In the genomic region with DNA sequence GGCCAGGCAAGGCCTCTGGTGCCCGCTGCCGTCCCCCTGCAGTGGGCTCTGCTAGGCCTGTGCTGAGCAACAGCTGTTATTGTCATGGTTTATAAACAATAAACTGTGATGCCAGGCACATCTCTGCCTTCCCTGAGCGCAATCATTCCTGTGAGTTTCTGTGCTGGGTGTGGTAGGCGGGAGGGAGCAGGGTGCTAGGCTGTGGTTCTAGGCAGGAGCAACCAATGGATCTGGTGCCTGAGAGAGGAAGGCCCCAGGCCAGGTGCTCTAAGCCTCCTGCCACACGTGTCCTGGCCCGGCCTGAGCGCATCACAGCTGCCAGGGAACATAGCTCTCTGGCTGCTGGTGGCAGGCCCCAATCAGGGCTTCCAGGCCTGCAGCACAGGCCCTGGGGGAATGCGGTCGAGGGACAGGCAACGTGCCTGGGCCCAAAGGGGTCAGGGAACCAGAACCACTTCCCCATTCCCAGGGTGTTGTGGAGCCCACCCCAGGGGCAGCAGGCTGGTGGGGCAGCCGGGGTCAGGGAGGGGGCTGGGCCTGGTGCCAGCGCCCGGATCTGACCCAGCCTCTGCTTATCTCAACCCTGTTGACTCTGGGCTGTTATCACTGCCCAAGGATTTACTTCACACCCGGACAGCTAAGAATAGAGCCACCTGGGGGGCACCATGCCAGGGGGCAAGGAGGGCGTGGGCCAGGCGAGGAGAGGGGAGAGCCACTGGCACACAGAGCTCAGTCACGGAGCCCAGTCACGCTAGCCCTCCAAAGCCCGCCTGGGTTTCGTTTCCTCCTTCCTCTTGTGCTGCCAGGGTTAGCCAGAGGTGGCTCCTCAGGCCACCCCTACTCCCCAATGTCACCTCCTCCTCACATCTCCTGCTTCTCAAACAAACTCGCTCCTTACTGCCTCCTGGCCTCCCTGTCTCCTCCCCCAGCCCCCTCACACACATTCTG, we compare ENCODE assay signal across 8 cellular contexts. TPM values are rescaled to one million over a fixed set of nuclear protein-coding genes. Genes with fewer than 3 reads are reported as not detected.
A peak's percentile ranks its signal among the peaks of the same experiment; 100 is the strongest.
DNase-seq lines count a peak whose midpoint lies in the region; ATAC-seq, FAIRE-seq and TF ChIP-seq lines count a peak whose summit lies in the region.

No MANE protein-coding gene starts in this region.

- H3K27me3 ChIP-seq in BE2C (no peaks in the 10 kb centered on the region), neuronal stem cell (ENCODE audit: control insufficient read depth in 3 of 3, insufficient read depth in 3 of 3, low read depth in 1 of 3, low read length in 3 of 3) (no peaks in the 10 kb centered on the region)

- no peak overlapping the region for H2BK120ac ChIP-seq in neuronal stem cell (ENCODE audit: low read depth, low read length)

- ATAC-seq in GM19025 (IDR thresholded peaks at IDR 0.05; ENCODE audit: low read depth, unreplicated experiment) (peak; percentile 85), HG03280 (IDR thresholded peaks at IDR 0.05; ENCODE audit: unreplicated experiment) (peak; percentile 66), GM19395 (IDR thresholded peaks at IDR 0.05; ENCODE audit: unreplicated experiment) (no peak)
- no peak for ATAC-seq in activated CD8-positive, alpha-beta T cell treated with anti-CD3 and anti-CD28 coated beads, Interleukin-2, amount 10 ng/mL, durations not matched to agents 7 days and 5 days

- CTCF ChIA-PET in activated CD8-positive, alpha-beta T cell treated with anti-CD3 and anti-CD28 coated beads, Interleukin-2, amount 10 ng/mL, durations not matched to agents 7 days and 5 days (lab: Charles Lee): interaction anchor here (1.7 to 2.4 kb wide), 2 partner anchors 9 to 12 kb away, joined by 11 read pairs; a partner anchor contains a TSS
- CTCF ChIA-PET in activated CD4-positive, alpha-beta memory T cell treated with anti-CD3 and anti-CD28 coated beads for 36 hours (lab: Charles Lee): interaction anchor here (1.0 to 3.0 kb wide), 6 partner anchors 8 to 94 kb away, joined by 3 to 15 read pairs (median 4); a partner anchor contains a TSS

- H4K91ac ChIP-seq in neuronal stem cell (ENCODE audit: low read depth, low read length, poor library complexity): no peak overlapping the region

- intact Hi-C loops in activated CD4-positive, alpha-beta memory T cell treated with anti-CD3 and anti-CD28 coated beads for 36 hours (cut with micrococcal nuclease): no loop called here

- no peak overlapping the region for H3K27ac ChIP-seq in neuronal stem cell (replicated peaks; ENCODE audit: low read length)

- no peak for TF ChIP-seq CTCF in BE2C (IDR thresholded peaks at IDR 0.05; ENCODE audit: low read depth, low read length)

- DNase-seq in BE2C (peak; percentile 74), neuronal stem cell (ENCODE audit: low spot score) (no peak), urothelium cell line (ENCODE audit: low spot score) (no peak)
- no peak for DNase-seq in activated CD8-positive, alpha-beta T cell treated with anti-CD3 and anti-CD28 coated beads, Interleukin-2, amount 10 ng/mL, durations not matched to agents 7 days and 5 days
- no peak for DNase-seq in activated CD4-positive, alpha-beta memory T cell treated with anti-CD3 and anti-CD28 coated beads for 36 hours

- peak overlapping the region; percentile 38 for H3K14ac ChIP-seq in neuronal stem cell (ENCODE audit: low read length)

- peaks cover 11% of the 10 kb centered on the region for H3K4me1 Mint-ChIP-seq in activated CD8-positive, alpha-beta T cell treated with anti-CD3 and anti-CD28 coated beads, Interleukin-2, amount 10 ng/mL, durations not matched to agents 7 days and 5 days (ENCODE audit: low read depth)
- H3K4me1 Mint-ChIP-seq in activated CD4-positive, alpha-beta memory T cell treated with anti-CD3 and anti-CD28 coated beads for 36 hours (ENCODE audit: low read depth): peaks cover 3% of the 10 kb centered on the region

- H3K23ac ChIP-seq in neuronal stem cell (ENCODE audit: low read depth, low read length, poor library complexity): peak overlapping the region; percentile 34

- H2AFZ ChIP-seq in neuronal stem cell (ENCODE audit: low read length): no peak overlapping the region

- peak overlapping the region; percentile 58 for H2BK12ac ChIP-seq in neuronal stem cell (ENCODE audit: low read length)

- H3K4me3 Mint-ChIP-seq in activated CD8-positive, alpha-beta T cell treated with anti-CD3 and anti-CD28 coated beads, Interleukin-2, amount 10 ng/mL, durations not matched to agents 7 days and 5 days: no peak overlapping the region
- H3K4me3 Mint-ChIP-seq in activated CD4-positive, alpha-beta memory T cell treated with anti-CD3 and anti-CD28 coated beads for 36 hours: no peak overlapping the region

- no CpG with 5 or more reads among the region's 21 CpGs for WGBS in neuronal stem cell (ENCODE audit: extremely low coverage in 2 of 2, insufficient read length in 2 of 2, insufficient replicate concordance in 1 of 2), 2 donors

- peaks cover 3% of the 10 kb centered on the region for H3K79me1 ChIP-seq in neuronal stem cell (ENCODE audit: low read depth, low read length)

- peaks cover 13% of the 10 kb centered on the region for H3K4me1 ChIP-seq in BE2C
- peaks cover 0 to 2% of the 10 kb centered on the region in 2 donors for H3K4me1 ChIP-seq in neuronal stem cell (ENCODE audit: control insufficient read depth in 2 of 2, insufficient read depth in 1 of 2, low read depth in 1 of 2, low read length in 2 of 2)

- H3K27ac Mint-ChIP-seq in activated CD8-positive, alpha-beta T cell treated with anti-CD3 and anti-CD28 coated beads, Interleukin-2, amount 10 ng/mL, durations not matched to agents 7 days and 5 days: peak overlapping the region; percentile 6
- H3K27ac Mint-ChIP-seq in activated CD4-positive, alpha-beta memory T cell treated with anti-CD3 and anti-CD28 coated beads for 36 hours: no peak overlapping the region

- H3K9me3 ChIP-seq in BE2C: no peaks in the 10 kb centered on the region
- no peaks in the 10 kb centered on the region for H3K9me3 ChIP-seq in neuronal stem cell (replicated peaks in 1 of 2; ENCODE audit: control insufficient read depth in 2 of 2, insufficient read depth in 1 of 2, low read depth in 1 of 2, low read length in 2 of 2)

- no peak overlapping the region for H3K18ac ChIP-seq in neuronal stem cell (ENCODE audit: low read length)

- FAIRE-seq in urothelium cell line (lab: Jason Lieb, UNC): no peak

- H3K9ac ChIP-seq in neuronal stem cell (ENCODE audit: low read depth, low read length, poor library complexity): peak overlapping the region; percentile 81

- no peak overlapping the region for H3K4me3 ChIP-seq in BE2C (ENCODE audit: low read depth, low read length)
- H3K4me3 ChIP-seq in neuronal stem cell (ENCODE audit: low read length in 2 of 2): no peak overlapping the region

- no peak overlapping the region for H2BK15ac ChIP-seq in neuronal stem cell (ENCODE audit: low read length)

- H2AK5ac ChIP-seq in neuronal stem cell (ENCODE audit: low read depth, low read length): peak overlapping the region; percentile 81

- H3K4ac ChIP-seq in neuronal stem cell (ENCODE audit: low read length): no peak overlapping the region

- H3K36me3 Mint-ChIP-seq in activated CD8-positive, alpha-beta T cell treated with anti-CD3 and anti-CD28 coated beads, Interleukin-2, amount 10 ng/mL, durations not matched to agents 7 days and 5 days (ENCODE audit: low read depth): peaks cover 15% of the 10 kb centered on the region
- no peaks in the 10 kb centered on the region for H3K36me3 Mint-ChIP-seq in activated CD4-positive, alpha-beta memory T cell treated with anti-CD3 and anti-CD28 coated beads for 36 hours

- no peak overlapping the region for H3K4me2 ChIP-seq in neuronal stem cell (ENCODE audit: insufficient read depth, low read length, poor library complexity, severe bottlenecking)

- H3K27me3 Mint-ChIP-seq in activated CD8-positive, alpha-beta T cell treated with anti-CD3 and anti-CD28 coated beads, Interleukin-2, amount 10 ng/mL, durations not matched to agents 7 days and 5 days (ENCODE audit: low read depth): no peaks in the 10 kb centered on the region
- H3K27me3 Mint-ChIP-seq in activated CD4-positive, alpha-beta memory T cell treated with anti-CD3 and anti-CD28 coated beads for 36 hours: no peaks in the 10 kb centered on the region

- no peaks in the 10 kb centered on the region for H3K9me3 Mint-ChIP-seq in activated CD8-positive, alpha-beta T cell treated with anti-CD3 and anti-CD28 coated beads, Interleukin-2, amount 10 ng/mL, durations not matched to agents 7 days and 5 days (ENCODE audit: insufficient read depth)
- no peaks in the 10 kb centered on the region for H3K9me3 Mint-ChIP-seq in activated CD4-positive, alpha-beta memory T cell treated with anti-CD3 and anti-CD28 coated beads for 36 hours

- POLR2A ChIA-PET in activated CD8-positive, alpha-beta T cell treated with anti-CD3 and anti-CD28 coated beads, Interleukin-2, amount 10 ng/mL, durations not matched to agents 7 days and 5 days (lab: Charles Lee): interaction anchor here (0.6 to 1.4 kb wide), 3 partner anchors 9 to 1139 kb away, joined by 3 to 7 read pairs (median 3); no protein-coding TSS in a partner anchor
- POLR2A ChIA-PET in activated CD4-positive, alpha-beta memory T cell treated with anti-CD3 and anti-CD28 coated beads for 36 hours (lab: Charles Lee): interaction anchor here (0.6 to 2.9 kb wide), 3 partner anchors 9 to 137 kb away, joined by 3 to 14 read pairs (median 12); a partner anchor contains a TSS

- H3K36me3 ChIP-seq in BE2C: peaks cover 14% of the 10 kb centered on the region
- peaks cover 5 to 14% of the 10 kb centered on the region in 2 donors for H3K36me3 ChIP-seq in neuronal stem cell (replicated peaks in 1 of 2; ENCODE audit: control insufficient read depth in 2 of 2, insufficient read depth in 2 of 2, low read length in 2 of 2)

- no peak overlapping the region for H2BK5ac ChIP-seq in neuronal stem cell (ENCODE audit: low read length)

- no peak overlapping the region for H4K8ac ChIP-seq in neuronal stem cell (ENCODE audit: low read depth, low read length)

RNA-seq across cellular contexts. Expression of a gene that starts 11.5 kb away (rescaled TPM):
- 25.0 TPM for polyA plus RNA-seq in BE2C (2012; ENCODE audit: insufficient read depth, insufficient read length, low read depth)
- 10 to 100 TPM; 14.6 TPM for total RNA-seq in activated CD8-positive, alpha-beta T cell treated with anti-CD3 and anti-CD28 coated beads, Interleukin-2, amount 10 ng/mL, durations not matched to agents 7 days and 5 days
- 7.5 TPM for polyA plus RNA-seq in neuronal stem cell (2013, experiment 1 of 2)
- polyA plus RNA-seq in neuronal stem cell (2013, experiment 2 of 2): 7.4 TPM
- total RNA-seq in activated CD4-positive, alpha-beta memory T cell treated with anti-CD3 and anti-CD28 coated beads for 36 hours: 1 to 10 TPM; 6.3 to 7.1 TPM

RNA-seq across cellular contexts. Expression of a gene that starts 12.0 kb away (rescaled TPM):
- polyA plus RNA-seq in BE2C (2012; ENCODE audit: insufficient read depth, insufficient read length, low read depth): 420 TPM
- 100 to 1,000 TPM; 170 to 190 TPM for total RNA-seq in activated CD8-positive, alpha-beta T cell treated with anti-CD3 and anti-CD28 coated beads, Interleukin-2, amount 10 ng/mL, durations not matched to agents 7 days and 5 days
- polyA plus RNA-seq in neuronal stem cell (2013, experiment 1 of 2): 210 TPM
- 197 TPM for polyA plus RNA-seq in neuronal stem cell (2013, experiment 2 of 2)
- 100 to 1,000 TPM; 138 to 146 TPM for total RNA-seq in activated CD4-positive, alpha-beta memory T cell treated with anti-CD3 and anti-CD28 coated beads for 36 hours

RNA-seq across cellular contexts. Expression of a gene that starts 22.6 kb away (rescaled TPM):
- 47.4 TPM for polyA plus RNA-seq in BE2C (2012; ENCODE audit: insufficient read depth, insufficient read length, low read depth)
- 10 to 100 TPM; 13.4 to 15.0 TPM for total RNA-seq in activated CD8-positive, alpha-beta T cell treated with anti-CD3 and anti-CD28 coated beads, Interleukin-2, amount 10 ng/mL, durations not matched to agents 7 days and 5 days
- 25.0 TPM for polyA plus RNA-seq in neuronal stem cell (2013, experiment 1 of 2)
- 25.1 TPM for polyA plus RNA-seq in neuronal stem cell (2013, experiment 2 of 2)
- total RNA-seq in activated CD4-positive, alpha-beta memory T cell treated with anti-CD3 and anti-CD28 coated beads for 36 hours: 10 to 100 TPM; 15.6 to 17.3 TPM

RNA-seq across cellular contexts. Expression of a gene that starts 23.4 kb away (rescaled TPM):
- 149 TPM for polyA plus RNA-seq in BE2C (2012; ENCODE audit: insufficient read depth, insufficient read length, low read depth)
- 10 to 100 TPM; 43.0 to 46.3 TPM for total RNA-seq in activated CD8-positive, alpha-beta T cell treated with anti-CD3 and anti-CD28 coated beads, Interleukin-2, amount 10 ng/mL, durations not matched to agents 7 days and 5 days
- polyA plus RNA-seq in neuronal stem cell (2013, experiment 1 of 2): 28.8 TPM
- polyA plus RNA-seq in neuronal stem cell (2013, experiment 2 of 2): 29.5 TPM
- total RNA-seq in activated CD4-positive, alpha-beta memory T cell treated with anti-CD3 and anti-CD28 coated beads for 36 hours: 10 to 100 TPM; 45.2 to 47.9 TPM

RNA-seq across cellular contexts. Expression of a gene that starts 44.8 kb away (rescaled TPM):
- 221 TPM for polyA plus RNA-seq in BE2C (2012; ENCODE audit: insufficient read depth, insufficient read length, low read depth)
- total RNA-seq in activated CD8-positive, alpha-beta T cell treated with anti-CD3 and anti-CD28 coated beads, Interleukin-2, amount 10 ng/mL, durations not matched to agents 7 days and 5 days: 10 to 100 TPM; 53.2 to 57.7 TPM
- polyA plus RNA-seq in neuronal stem cell (2013, experiment 1 of 2): 309 TPM
- polyA plus RNA-seq in neuronal stem cell (2013, experiment 2 of 2): 297 TPM
- total RNA-seq in activated CD4-positive, alpha-beta memory T cell treated with anti-CD3 and anti-CD28 coated beads for 36 hours: 10 to 100 TPM; 34.1 to 37.7 TPM

Comparison
In these comparisons a context has a peak if more than half of its experiments do, and no peak if none do; other contexts are left out.
1. ATAC-seq: peak in GM19025 (single experiment) and HG03280 (single experiment); none in activated CD8-positive, alpha-beta T cell treated with anti-CD3 and anti-CD28 coated beads, Interleukin-2, amount 10 ng/mL, durations not matched to agents 7 days and 5 days (single experiment) and GM19395 (single experiment).